ENCODE assay signal across 1 cellular context in the genomic region with DNA sequence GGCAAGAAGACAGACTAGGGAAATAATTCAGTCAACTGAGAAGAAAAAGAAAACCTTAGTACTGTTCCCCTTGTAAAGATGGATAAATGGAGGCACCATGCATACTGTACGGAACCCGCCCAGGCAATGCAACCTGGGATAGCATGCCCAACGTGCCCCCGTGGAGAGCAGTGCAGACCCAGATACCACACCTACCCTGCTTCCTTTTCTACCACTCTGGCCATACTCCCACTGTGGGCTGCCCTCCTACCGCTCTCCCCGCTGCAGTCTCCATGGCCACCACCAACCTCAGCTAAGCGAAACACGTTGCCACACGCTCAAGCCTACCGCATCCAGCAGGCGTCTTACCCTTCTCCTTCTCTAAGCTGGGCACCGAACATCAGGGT.
TF ChIP-seq lines count a peak whose summit lies in the region.

No MANE protein-coding gene starts in this region.

TF ChIP-seq in K562, 482 proteins besides CTCF, POLR2A, EP300 and RAD21 (continued from another document and continues in another):
- TF ChIP-seq, protein P1, sequence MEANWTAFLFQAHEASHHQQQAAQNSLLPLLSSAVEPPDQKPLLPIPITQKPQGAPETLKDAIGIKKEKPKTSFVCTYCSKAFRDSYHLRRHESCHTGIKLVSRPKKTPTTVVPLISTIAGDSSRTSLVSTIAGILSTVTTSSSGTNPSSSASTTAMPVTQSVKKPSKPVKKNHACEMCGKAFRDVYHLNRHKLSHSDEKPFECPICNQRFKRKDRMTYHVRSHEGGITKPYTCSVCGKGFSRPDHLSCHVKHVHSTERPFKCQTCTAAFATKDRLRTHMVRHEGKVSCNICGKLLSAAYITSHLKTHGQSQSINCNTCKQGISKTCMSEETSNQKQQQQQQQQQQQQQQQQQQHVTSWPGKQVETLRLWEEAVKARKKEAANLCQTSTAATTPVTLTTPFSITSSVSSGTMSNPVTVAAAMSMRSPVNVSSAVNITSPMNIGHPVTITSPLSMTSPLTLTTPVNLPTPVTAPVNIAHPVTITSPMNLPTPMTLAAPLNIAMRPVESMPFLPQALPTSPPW (CRISPR knock-in tag; IDR thresholded peaks at IDR 0.05) = no peak
- no peak for TF ChIP-seq PTTG1 (tag; IDR thresholded peaks at IDR 0.05; ENCODE audit: low read depth)
- TF ChIP-seq MYNN (IDR thresholded peaks at IDR 0.05) = no peak
- no peak for TF ChIP-seq MYNN (CRISPR knock-in tag; IDR thresholded peaks at IDR 0.05)
- TF ChIP-seq, protein P2, sequence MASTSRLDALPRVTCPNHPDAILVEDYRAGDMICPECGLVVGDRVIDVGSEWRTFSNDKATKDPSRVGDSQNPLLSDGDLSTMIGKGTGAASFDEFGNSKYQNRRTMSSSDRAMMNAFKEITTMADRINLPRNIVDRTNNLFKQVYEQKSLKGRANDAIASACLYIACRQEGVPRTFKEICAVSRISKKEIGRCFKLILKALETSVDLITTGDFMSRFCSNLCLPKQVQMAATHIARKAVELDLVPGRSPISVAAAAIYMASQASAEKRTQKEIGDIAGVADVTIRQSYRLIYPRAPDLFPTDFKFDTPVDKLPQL (IDR thresholded peaks at IDR 0.05; ENCODE audit: extremely low read depth, insufficient read length) = no peak
- TF ChIP-seq GTF2F1 (IDR thresholded peaks at IDR 0.05; ENCODE audit: low read depth, low read length) = no peak; the same call in 1 of the 2 replicates
- TF ChIP-seq NFE2L1 (tag; IDR thresholded peaks at IDR 0.05; ENCODE audit: borderline replicate concordance, low read depth) = no peak
- TF ChIP-seq ZNF444 (CRISPR knock-in tag; IDR thresholded peaks at IDR 0.05) = no peak
- TF ChIP-seq, protein P3, sequence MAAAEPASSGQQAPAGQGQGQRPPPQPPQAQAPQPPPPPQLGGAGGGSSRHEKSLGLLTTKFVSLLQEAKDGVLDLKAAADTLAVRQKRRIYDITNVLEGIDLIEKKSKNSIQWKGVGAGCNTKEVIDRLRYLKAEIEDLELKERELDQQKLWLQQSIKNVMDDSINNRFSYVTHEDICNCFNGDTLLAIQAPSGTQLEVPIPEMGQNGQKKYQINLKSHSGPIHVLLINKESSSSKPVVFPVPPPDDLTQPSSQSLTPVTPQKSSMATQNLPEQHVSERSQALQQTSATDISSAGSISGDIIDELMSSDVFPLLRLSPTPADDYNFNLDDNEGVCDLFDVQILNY (CRISPR knock-in tag; IDR thresholded peaks at IDR 0.05) = peak; percentile 99
- no peak for TF ChIP-seq SMARCA4 (IDR thresholded peaks at IDR 0.05)
- TF ChIP-seq NR4A1 (CRISPR knock-in tag; IDR thresholded peaks at IDR 0.05) = peak; percentile 92; the same call in 1 of the 2 replicates
- no peak for TF ChIP-seq NR4A1 (tag; IDR thresholded peaks at IDR 0.05)
- no peak for TF ChIP-seq ETV1 (tag; conservative IDR thresholded peaks at IDR 0.05; ENCODE audit: low read depth)
- TF ChIP-seq KLF13 (tag; IDR thresholded peaks at IDR 0.05; ENCODE audit: borderline replicate concordance, low read depth) = no peak
- TF ChIP-seq, protein P4, sequence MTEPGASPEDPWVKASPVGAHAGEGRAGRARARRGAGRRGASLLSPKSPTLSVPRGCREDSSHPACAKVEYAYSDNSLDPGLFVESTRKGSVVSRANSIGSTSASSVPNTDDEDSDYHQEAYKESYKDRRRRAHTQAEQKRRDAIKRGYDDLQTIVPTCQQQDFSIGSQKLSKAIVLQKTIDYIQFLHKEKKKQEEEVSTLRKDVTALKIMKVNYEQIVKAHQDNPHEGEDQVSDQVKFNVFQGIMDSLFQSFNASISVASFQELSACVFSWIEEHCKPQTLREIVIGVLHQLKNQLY (CRISPR knock-in tag; conservative IDR thresholded peaks at IDR 0.05) = peak; percentile 74 to 91; a peak in 2 of 4 replicates
- TF ChIP-seq, protein P5, sequence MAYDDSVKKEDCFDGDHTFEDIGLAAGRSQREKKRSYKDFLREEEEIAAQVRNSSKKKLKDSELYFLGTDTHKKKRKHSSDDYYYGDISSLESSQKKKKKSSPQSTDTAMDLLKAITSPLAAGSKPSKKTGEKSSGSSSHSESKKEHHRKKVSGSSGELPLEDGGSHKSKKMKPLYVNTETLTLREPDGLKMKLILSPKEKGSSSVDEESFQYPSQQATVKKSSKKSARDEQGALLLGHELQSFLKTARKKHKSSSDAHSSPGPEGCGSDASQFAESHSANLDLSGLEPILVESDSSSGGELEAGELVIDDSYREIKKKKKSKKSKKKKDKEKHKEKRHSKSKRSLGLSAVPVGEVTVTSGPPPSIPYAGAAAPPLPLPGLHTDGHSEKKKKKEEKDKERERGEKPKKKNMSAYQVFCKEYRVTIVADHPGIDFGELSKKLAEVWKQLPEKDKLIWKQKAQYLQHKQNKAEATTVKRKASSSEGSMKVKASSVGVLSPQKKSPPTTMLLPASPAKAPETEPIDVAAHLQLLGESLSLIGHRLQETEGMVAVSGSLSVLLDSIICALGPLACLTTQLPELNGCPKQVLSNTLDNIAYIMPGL (CRISPR knock-in tag; IDR thresholded peaks at IDR 0.05) = no peak; the same call in 1 of the 2 replicates
- TF ChIP-seq ZNF830 (CRISPR knock-in tag; IDR thresholded peaks at IDR 0.05) = peak; percentile 97
- no peak for TF ChIP-seq SMARCC2 (IDR thresholded peaks at IDR 0.05; ENCODE audit: low read depth)
- TF ChIP-seq TEAD2 (tag; IDR thresholded peaks at IDR 0.05) = no peak
- TF ChIP-seq, protein P6, sequence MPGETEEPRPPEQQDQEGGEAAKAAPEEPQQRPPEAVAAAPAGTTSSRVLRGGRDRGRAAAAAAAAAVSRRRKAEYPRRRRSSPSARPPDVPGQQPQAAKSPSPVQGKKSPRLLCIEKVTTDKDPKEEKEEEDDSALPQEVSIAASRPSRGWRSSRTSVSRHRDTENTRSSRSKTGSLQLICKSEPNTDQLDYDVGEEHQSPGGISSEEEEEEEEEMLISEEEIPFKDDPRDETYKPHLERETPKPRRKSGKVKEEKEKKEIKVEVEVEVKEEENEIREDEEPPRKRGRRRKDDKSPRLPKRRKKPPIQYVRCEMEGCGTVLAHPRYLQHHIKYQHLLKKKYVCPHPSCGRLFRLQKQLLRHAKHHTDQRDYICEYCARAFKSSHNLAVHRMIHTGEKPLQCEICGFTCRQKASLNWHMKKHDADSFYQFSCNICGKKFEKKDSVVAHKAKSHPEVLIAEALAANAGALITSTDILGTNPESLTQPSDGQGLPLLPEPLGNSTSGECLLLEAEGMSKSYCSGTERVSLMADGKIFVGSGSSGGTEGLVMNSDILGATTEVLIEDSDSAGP (CRISPR knock-in tag; IDR thresholded peaks at IDR 0.05) = peak; percentile 73; the same call in 1 of the 2 replicates
- TF ChIP-seq, protein P7, sequence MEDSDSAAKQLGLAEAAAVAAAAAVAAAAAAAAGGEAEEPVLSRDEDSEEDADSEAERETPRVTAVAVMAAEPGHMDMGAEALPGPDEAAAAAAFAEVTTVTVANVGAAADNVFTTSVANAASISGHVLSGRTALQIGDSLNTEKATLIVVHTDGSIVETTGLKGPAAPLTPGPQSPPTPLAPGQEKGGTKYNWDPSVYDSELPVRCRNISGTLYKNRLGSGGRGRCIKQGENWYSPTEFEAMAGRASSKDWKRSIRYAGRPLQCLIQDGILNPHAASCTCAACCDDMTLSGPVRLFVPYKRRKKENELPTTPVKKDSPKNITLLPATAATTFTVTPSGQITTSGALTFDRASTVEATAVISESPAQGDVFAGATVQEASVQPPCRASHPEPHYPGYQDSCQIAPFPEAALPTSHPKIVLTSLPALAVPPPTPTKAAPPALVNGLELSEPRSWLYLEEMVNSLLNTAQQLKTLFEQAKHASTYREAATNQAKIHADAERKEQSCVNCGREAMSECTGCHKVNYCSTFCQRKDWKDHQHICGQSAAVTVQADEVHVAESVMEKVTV (CRISPR knock-in tag; IDR thresholded peaks at IDR 0.05) = peak; percentile 17
- TF ChIP-seq ZBTB8A (IDR thresholded peaks at IDR 0.05; ENCODE audit: partially characterized antibody) = no peak
- no peak for TF ChIP-seq TBP (optimal IDR thresholded peaks at IDR 0.05; ENCODE audit: low read depth, low read length)
- no peak; a peak in 1 of 4 replicates for TF ChIP-seq TEAD1 (CRISPR knock-in tag; IDR thresholded peaks at IDR 0.05)
- no peak for TF ChIP-seq TRIM28 (IDR thresholded peaks at IDR 0.05)
- TF ChIP-seq TCF7 (IDR thresholded peaks at IDR 0.05; ENCODE audit: borderline replicate concordance) = no peak
- TF ChIP-seq CC2D1A (IDR thresholded peaks at IDR 0.05) = no peak; the same call in 1 of the 2 replicates
- no peak for TF ChIP-seq PCBP2 (IDR thresholded peaks at IDR 0.05; ENCODE audit: low read depth, low read length, poor library complexity, severe bottlenecking)
- 0 out of 2 replicates have a peak, but pooled peaks have one; percentile 64 for TF ChIP-seq ZNF41 (CRISPR knock-in tag; conservative IDR thresholded peaks at IDR 0.05)
- no peak for TF ChIP-seq XRCC3 (IDR thresholded peaks at IDR 0.05)
- TF ChIP-seq ZNF174 (CRISPR knock-in tag; IDR thresholded peaks at IDR 0.05) = no peak
- peak; percentile 98 for TF ChIP-seq GABPB2 (CRISPR knock-in tag; conservative IDR thresholded peaks at IDR 0.05)
- TF ChIP-seq, protein P8, sequence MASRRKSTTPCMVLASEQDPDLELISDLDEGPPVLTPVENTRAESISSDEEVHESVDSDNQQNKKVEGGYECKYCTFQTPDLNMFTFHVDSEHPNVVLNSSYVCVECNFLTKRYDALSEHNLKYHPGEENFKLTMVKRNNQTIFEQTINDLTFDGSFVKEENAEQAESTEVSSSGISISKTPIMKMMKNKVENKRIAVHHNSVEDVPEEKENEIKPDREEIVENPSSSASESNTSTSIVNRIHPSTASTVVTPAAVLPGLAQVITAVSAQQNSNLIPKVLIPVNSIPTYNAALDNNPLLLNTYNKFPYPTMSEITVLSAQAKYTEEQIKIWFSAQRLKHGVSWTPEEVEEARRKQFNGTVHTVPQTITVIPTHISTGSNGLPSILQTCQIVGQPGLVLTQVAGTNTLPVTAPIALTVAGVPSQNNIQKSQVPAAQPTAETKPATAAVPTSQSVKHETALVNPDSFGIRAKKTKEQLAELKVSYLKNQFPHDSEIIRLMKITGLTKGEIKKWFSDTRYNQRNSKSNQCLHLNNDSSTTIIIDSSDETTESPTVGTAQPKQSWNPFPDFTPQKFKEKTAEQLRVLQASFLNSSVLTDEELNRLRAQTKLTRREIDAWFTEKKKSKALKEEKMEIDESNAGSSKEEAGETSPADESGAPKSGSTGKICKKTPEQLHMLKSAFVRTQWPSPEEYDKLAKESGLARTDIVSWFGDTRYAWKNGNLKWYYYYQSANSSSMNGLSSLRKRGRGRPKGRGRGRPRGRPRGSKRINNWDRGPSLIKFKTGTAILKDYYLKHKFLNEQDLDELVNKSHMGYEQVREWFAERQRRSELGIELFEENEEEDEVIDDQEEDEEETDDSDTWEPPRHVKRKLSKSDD (conservative IDR thresholded peaks at IDR 0.05; ENCODE audit: low read length) = no peak
- TF ChIP-seq, protein P9, sequence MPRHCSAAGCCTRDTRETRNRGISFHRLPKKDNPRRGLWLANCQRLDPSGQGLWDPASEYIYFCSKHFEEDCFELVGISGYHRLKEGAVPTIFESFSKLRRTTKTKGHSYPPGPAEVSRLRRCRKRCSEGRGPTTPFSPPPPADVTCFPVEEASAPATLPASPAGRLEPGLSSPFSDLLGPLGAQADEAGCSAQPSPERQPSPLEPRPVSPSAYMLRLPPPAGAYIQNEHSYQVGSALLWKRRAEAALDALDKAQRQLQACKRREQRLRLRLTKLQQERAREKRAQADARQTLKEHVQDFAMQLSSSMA (CRISPR knock-in tag; IDR thresholded peaks at IDR 0.05) = no peak
- TF ChIP-seq ZZZ3 (IDR thresholded peaks at IDR 0.05) = no peak
- TF ChIP-seq ZSCAN29 (IDR thresholded peaks at IDR 0.05) = no peak
- TF ChIP-seq MXI1 (IDR thresholded peaks at IDR 0.05; ENCODE audit: low read depth, low read length) = peak; percentile 78
- no peak for TF ChIP-seq HLTF (IDR thresholded peaks at IDR 0.05)
- peak; percentile 67 for TF ChIP-seq HDAC2 (IDR thresholded peaks at IDR 0.05)
- TF ChIP-seq ZNF124 (CRISPR knock-in tag; IDR thresholded peaks at IDR 0.05) = no peak
- no peak for TF ChIP-seq RBM17 (IDR thresholded peaks at IDR 0.05; ENCODE audit: borderline replicate concordance, low read depth, low read length)
- TF ChIP-seq, protein P10, sequence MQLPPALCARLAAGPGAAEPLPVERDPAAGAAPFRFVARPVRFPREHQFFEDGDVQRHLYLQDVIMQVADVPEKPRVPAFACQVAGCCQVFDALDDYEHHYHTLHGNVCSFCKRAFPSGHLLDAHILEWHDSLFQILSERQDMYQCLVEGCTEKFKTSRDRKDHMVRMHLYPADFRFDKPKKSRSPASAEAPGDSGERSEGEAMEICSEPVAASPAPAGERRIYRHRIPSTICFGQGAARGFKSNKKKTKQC (CRISPR knock-in tag; IDR thresholded peaks at IDR 0.05) = no peak; the same call in 1 of the 2 replicates
- TF ChIP-seq RFX7 (CRISPR knock-in tag; IDR thresholded peaks at IDR 0.05) = peak; percentile 14; the same call in 1 of the 2 replicates
- TF ChIP-seq MYC (IDR thresholded peaks at IDR 0.05; ENCODE audit: low read depth, low read length) = no peak
- TF ChIP-seq MYC (CRISPR knock-in tag; IDR thresholded peaks at IDR 0.05; ENCODE audit: borderline replicate concordance, low read depth) = no peak; the same call in 1 of the 2 replicates
- no peak for TF ChIP-seq SIRT6 (IDR thresholded peaks at IDR 0.05; ENCODE audit: low read depth, low read length)
- TF ChIP-seq, protein P11, sequence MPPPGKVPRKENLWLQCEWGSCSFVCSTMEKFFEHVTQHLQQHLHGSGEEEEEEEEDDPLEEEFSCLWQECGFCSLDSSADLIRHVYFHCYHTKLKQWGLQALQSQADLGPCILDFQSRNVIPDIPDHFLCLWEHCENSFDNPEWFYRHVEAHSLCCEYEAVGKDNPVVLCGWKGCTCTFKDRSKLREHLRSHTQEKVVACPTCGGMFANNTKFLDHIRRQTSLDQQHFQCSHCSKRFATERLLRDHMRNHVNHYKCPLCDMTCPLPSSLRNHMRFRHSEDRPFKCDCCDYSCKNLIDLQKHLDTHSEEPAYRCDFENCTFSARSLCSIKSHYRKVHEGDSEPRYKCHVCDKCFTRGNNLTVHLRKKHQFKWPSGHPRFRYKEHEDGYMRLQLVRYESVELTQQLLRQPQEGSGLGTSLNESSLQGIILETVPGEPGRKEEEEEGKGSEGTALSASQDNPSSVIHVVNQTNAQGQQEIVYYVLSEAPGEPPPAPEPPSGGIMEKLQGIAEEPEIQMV (tag; conservative IDR thresholded peaks at IDR 0.05; ENCODE audit: low read depth) = no peak
- no peak for TF ChIP-seq SMAD4 (CRISPR knock-in tag; conservative IDR thresholded peaks at IDR 0.05)
- no peak for TF ChIP-seq HDAC3 (IDR thresholded peaks at IDR 0.05; ENCODE audit: borderline replicate concordance, partially characterized antibody)
- TF ChIP-seq RBFOX2 (IDR thresholded peaks at IDR 0.05; ENCODE audit: low read depth, low read length) = peak; percentile 92
- no peak for TF ChIP-seq SPI1 (IDR thresholded peaks at IDR 0.05; ENCODE audit: borderline replicate concordance, low read depth, low read length)
- no peak for TF ChIP-seq LEF1 (IDR thresholded peaks at IDR 0.05)
- TF ChIP-seq, protein P12, sequence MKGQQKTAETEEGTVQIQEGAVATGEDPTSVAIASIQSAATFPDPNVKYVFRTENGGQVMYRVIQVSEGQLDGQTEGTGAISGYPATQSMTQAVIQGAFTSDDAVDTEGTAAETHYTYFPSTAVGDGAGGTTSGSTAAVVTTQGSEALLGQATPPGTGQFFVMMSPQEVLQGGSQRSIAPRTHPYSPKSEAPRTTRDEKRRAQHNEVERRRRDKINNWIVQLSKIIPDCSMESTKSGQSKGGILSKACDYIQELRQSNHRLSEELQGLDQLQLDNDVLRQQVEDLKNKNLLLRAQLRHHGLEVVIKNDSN (CRISPR knock-in tag; IDR thresholded peaks at IDR 0.05) = no peak
- peak in 1 of 2 experiments; percentile 65; a peak in 1 of 4 replicates for TF ChIP-seq SRF (CRISPR knock-in tag; IDR thresholded peaks at IDR 0.05)
- no peak for TF ChIP-seq PHTF2 (CRISPR knock-in tag; IDR thresholded peaks at IDR 0.05)
- no peak for TF ChIP-seq WHSC1 (IDR thresholded peaks at IDR 0.05; ENCODE audit: low read length)
- no peak for TF ChIP-seq SMARCB1 (IDR thresholded peaks at IDR 0.05; ENCODE audit: insufficient read length, low read depth)
- TF ChIP-seq ZNF184 (CRISPR knock-in tag; IDR thresholded peaks at IDR 0.05) = no peak
